Comparison of ENCODE assay signal across 1 cellular context in genomic region chr1:36149237-36149972, GRCh38.
TF ChIP-seq lines count a peak whose summit lies in the region.

Gene TRAPPC3 (minus strand): TSS chr1:36149486. CDS start chr1:36149378, 108 bp downstream.

TF ChIP-seq in K562, 482 proteins besides CTCF, POLR2A, EP300 and RAD21 (continued from another document and continues in another):
- TF ChIP-seq SMAD3 (CRISPR knock-in tag; conservative IDR thresholded peaks at IDR 0.05) (no peak), TAF1 (IDR thresholded peaks at IDR 0.05; ENCODE audit: control insufficient read depth, extremely low read depth, insufficient read depth, low read length, severe bottlenecking) (peak; percentile 59), ZNF12 (CRISPR knock-in tag; IDR thresholded peaks at IDR 0.05) (peak; percentile 55; the same call in 1 of the 2 replicates), HLTF (IDR thresholded peaks at IDR 0.05) (peak; percentile 27; the same call in 1 of the 2 replicates), MLX (CRISPR knock-in tag; conservative IDR thresholded peaks at IDR 0.05) (no peak), NCOA4 (IDR thresholded peaks at IDR 0.05; ENCODE audit: partially characterized antibody) (no peak), ARID3A (IDR thresholded peaks at IDR 0.05; ENCODE audit: borderline replicate concordance, low read depth, low read length) (no peak), NEUROD1 (IDR thresholded peaks at IDR 0.05; ENCODE audit: borderline replicate concordance, low read depth, low read length, partially characterized antibody) (peak; percentile 35), ZNF766 (CRISPR knock-in tag; conservative IDR thresholded peaks at IDR 0.05) (peak; percentile 95), ZNF696 (CRISPR knock-in tag; conservative IDR thresholded peaks at IDR 0.05) (no peak), THRA (IDR thresholded peaks at IDR 0.05) (no peak), THAP7 (CRISPR knock-in tag; IDR thresholded peaks at IDR 0.05) (no peak), PATZ1 (CRISPR knock-in tag; IDR thresholded peaks at IDR 0.05; ENCODE audit: borderline replicate concordance) (no peak), PBX2 (CRISPR knock-in tag; IDR thresholded peaks at IDR 0.05; ENCODE audit: low read depth) (no peak), PBX2 (tag; conservative IDR thresholded peaks at IDR 0.05; ENCODE audit: low read depth) (no peak), LEF1 (IDR thresholded peaks at IDR 0.05) (peak; percentile 51; the same call in 1 of the 2 replicates), MCM2 (IDR thresholded peaks at IDR 0.05; ENCODE audit: low read depth) (no peak), CBFA2T3 (IDR thresholded peaks at IDR 0.05) (no peak), NKRF (IDR thresholded peaks at IDR 0.05; ENCODE audit: borderline replicate concordance) (peak; percentile 83; the same call in 1 of the 2 replicates), C11orf30 (IDR thresholded peaks at IDR 0.05; ENCODE audit: low read depth) (peak; percentile 66), ZBED1 (IDR thresholded peaks at IDR 0.05) (0 out of 2 replicates have a peak, but pooled peaks have one; percentile 86), NCOA1 (IDR thresholded peaks at IDR 0.05; ENCODE audit: low read depth) (no peak), ZBTB2 (IDR thresholded peaks at IDR 0.05) (peak; percentile 99), ZNF444 (CRISPR knock-in tag; IDR thresholded peaks at IDR 0.05) (peak; percentile 76; the same call in 1 of the 2 replicates), POU5F1 (IDR thresholded peaks at IDR 0.05; ENCODE audit: borderline replicate concordance, low read depth, low read length, partially characterized antibody) (peak; percentile 87), MCM3 (IDR thresholded peaks at IDR 0.05) (no peak), EHMT2 (IDR thresholded peaks at IDR 0.05) (no peak), ZNF23 (CRISPR knock-in tag; IDR thresholded peaks at IDR 0.05) (no peak), ATF6 (CRISPR knock-in tag; IDR thresholded peaks at IDR 0.05) (peak; percentile 92), MYBL2 (IDR thresholded peaks at IDR 0.05; ENCODE audit: low read depth) (no peak), MYBL2 (CRISPR knock-in tag; IDR thresholded peaks at IDR 0.05; ENCODE audit: borderline replicate concordance) (no peak), ZBTB11 (CRISPR knock-in tag; IDR thresholded peaks at IDR 0.05) (peak in 1 of 3 experiments; percentile 85; a peak in 2 of 6 replicates), NFRKB (IDR thresholded peaks at IDR 0.05; ENCODE audit: low read depth) (no peak), ZNF232 (CRISPR knock-in tag; IDR thresholded peaks at IDR 0.05) (no peak), PKNOX1 (IDR thresholded peaks at IDR 0.05) (peak; percentile 62), SP1 (CRISPR knock-in tag; IDR thresholded peaks at IDR 0.05) (peak; percentile 99), ZNF277 (CRISPR knock-in tag; IDR thresholded peaks at IDR 0.05; ENCODE audit: borderline replicate concordance) (no peak), ZNF695 (CRISPR knock-in tag; IDR thresholded peaks at IDR 0.05) (no peak), SLC30A9 (CRISPR knock-in tag; IDR thresholded peaks at IDR 0.05) (no peak)
